ENCODE assay signal across 28 cellular contexts in genomic region chr19:29445246-29445645, GRCh38.
"Had no signal": no experiment of that assay in that cellular context is flagged by ENCODE, and none has a peak within 500 bp of the region (broad histone marks: within the 10 kb centered on the region; RNA-seq: fewer than 3 reads in every experiment).

No MANE protein-coding gene starts in this region.

- H3K36me3 Mint-ChIP-seq: activated naive CD8-positive, alpha-beta T cell treated with anti-CD3 and anti-CD28 coated beads, Interleukin-2, amount 10 ng/mL, durations not matched to agents 7 days and 5 days had no signal

- H3K27me3 Mint-ChIP-seq: activated CD4-positive, alpha-beta memory T cell treated with anti-CD3 and anti-CD28 coated beads, Interleukin-2, amount 10 ng/mL, durations not matched to agents 7 days and 5 days; activated naive CD8-positive, alpha-beta T cell treated with anti-CD3 and anti-CD28 coated beads, Interleukin-2, amount 10 ng/mL, durations not matched to agents 7 days and 5 days had no signal

- H3K4me1 ChIP-seq: ascending aorta, SJCRH30 had no signal

- H3K4me1 Mint-ChIP-seq: activated CD4-positive, alpha-beta memory T cell treated with anti-CD3 and anti-CD28 coated beads, Interleukin-2, amount 10 ng/mL, durations not matched to agents 7 days and 5 days; activated naive CD8-positive, alpha-beta T cell treated with anti-CD3 and anti-CD28 coated beads, Interleukin-2, amount 10 ng/mL, durations not matched to agents 7 days and 5 days had no signal

- H3K4me3 ChIP-seq: ascending aorta, cardiac muscle cell, MG63, SJCRH30, SK-N-MC had no signal

- H3K27ac ChIP-seq: ascending aorta, cardiac muscle cell, SJCRH30, SK-N-MC, WERI-Rb-1 had no signal

- ATAC-seq: Panc1 had no signal

- H3K36me3 ChIP-seq: ascending aorta, cardiac muscle cell, MG63, SJCRH30, WERI-Rb-1 had no signal

- DNase-seq: activated CD4-positive, alpha-beta memory T cell treated with anti-CD3 and anti-CD28 coated beads, Interleukin-2, amount 10 ng/mL, durations not matched to agents 7 days and 5 days; activated CD4-positive, alpha-beta T cell treated with anti-CD3 and anti-CD28 coated beads for 1 hour; activated CD4-positive, alpha-beta T cell treated with anti-CD3 and anti-CD28 coated beads for 48 hours; activated CD4-positive, CD25-positive, alpha-beta regulatory T cell; activated effector memory CD4-positive, alpha-beta T cell treated with Interleukin-2 at 50 U/mL for 16 hours; activated naive CD4-positive, alpha-beta T cell treated with anti-CD3 and anti-CD28 coated beads, Interleukin-2, amount 50 U/mL, for 16 hours; activated naive CD8-positive, alpha-beta T cell treated with anti-CD3 and anti-CD28 coated beads, Interleukin-2, amount 10 ng/mL, durations not matched to agents 7 days and 5 days; activated T-cell treated with anti-CD3 and anti-CD28 coated beads, Interleukin-2, amount 50 U/mL, for 48 hours; amygdala; Karpas-422; KBM-7; MG63; NCI-H1048; NCI-H1105 treated with DMSO at 0.1 percent for 48 hours; NCI-H1436; NCI-H1694; NCI-H1930; NCI-H2081 treated with DMSO at 0.1 percent for 48 hours; NCI-H345; NCI-H524 treated with DMSO at 0.1 percent for 48 hours; SHP77; SJCRH30; T1000; WERI-Rb-1 had no signal

- H3K4me3 Mint-ChIP-seq: activated CD4-positive, alpha-beta memory T cell treated with anti-CD3 and anti-CD28 coated beads, Interleukin-2, amount 10 ng/mL, durations not matched to agents 7 days and 5 days; activated naive CD8-positive, alpha-beta T cell treated with anti-CD3 and anti-CD28 coated beads, Interleukin-2, amount 10 ng/mL, durations not matched to agents 7 days and 5 days had no signal

- H3K9me3 ChIP-seq: ascending aorta, MG63, SJCRH30 had no signal

- H3K9me3 Mint-ChIP-seq: activated naive CD8-positive, alpha-beta T cell treated with anti-CD3 and anti-CD28 coated beads, Interleukin-2, amount 10 ng/mL, durations not matched to agents 7 days and 5 days had no signal

- H3K27me3 ChIP-seq: ascending aorta, cardiac muscle cell, MG63 had no signal

- H3K27ac Mint-ChIP-seq: activated CD4-positive, alpha-beta memory T cell treated with anti-CD3 and anti-CD28 coated beads, Interleukin-2, amount 10 ng/mL, durations not matched to agents 7 days and 5 days; activated naive CD8-positive, alpha-beta T cell treated with anti-CD3 and anti-CD28 coated beads, Interleukin-2, amount 10 ng/mL, durations not matched to agents 7 days and 5 days had no signal
